Comparison of ENCODE assay signal across 10 cellular contexts in genomic region chr12:47754881-47755280, GRCh38. TPM values are rescaled to one million over a fixed set of nuclear protein-coding genes. Genes with fewer than 3 reads are reported as not detected.
DNase-seq lines count a peak whose midpoint lies in the region; ATAC-seq and TF ChIP-seq lines count a peak whose summit lies in the region.
"Had no signal": no experiment of that assay in that cellular context is flagged by ENCODE, and none has a peak within 500 bp of the region (broad histone marks: within the 10 kb centered on the region; RNA-seq: fewer than 3 reads in every experiment).

No MANE protein-coding gene starts in this region.

- no peak overlapping the region for H3K9ac ChIP-seq in parathyroid adenoma

- H3K27ac ChIP-seq in parathyroid adenoma, result peak overlapping the region; percentile 94
- H3K27ac ChIP-seq in GM23338 (ENCODE audit: low read depth), result no peak overlapping the region

- H2AFZ ChIP-seq in parathyroid adenoma (no peak overlapping the region), GM23338 (no peak overlapping the region)

- H3K27me3 Mint-ChIP-seq in GM23338 (ENCODE audit: insufficient read depth, low read depth, poor library complexity), result peaks cover 3% of the 10 kb centered on the region

- H3K4me3 ChIP-seq in parathyroid adenoma (ENCODE audit: low read depth, low read length) (no peak overlapping the region), GM23338 (no peak overlapping the region)

- H3F3A ChIP-seq in GM23338 (replicated peaks; ENCODE audit: low read depth), result no peaks in the 10 kb centered on the region

- H3K4me2 ChIP-seq in parathyroid adenoma (ENCODE audit: low read length) (no peak overlapping the region), GM23338 (no peak overlapping the region)

- no peaks in the 10 kb centered on the region for H3K9me2 ChIP-seq in GM23338 (ENCODE audit: insufficient read depth)

- no peak overlapping the region for H3K4me3 Mint-ChIP-seq in GM23338

- H3K36me3 ChIP-seq in parathyroid adenoma (ENCODE audit: control insufficient read depth, insufficient read depth, low read length) (no peaks in the 10 kb centered on the region), GM23338 (ENCODE audit: insufficient read depth) (no peaks in the 10 kb centered on the region)

- peaks cover 2% of the 10 kb centered on the region; the same call in 1 of the 3 replicates for H3K36me3 Mint-ChIP-seq in GM23338 (ENCODE audit: low read depth)

- H4K20me1 ChIP-seq in GM23338 (replicated peaks; ENCODE audit: insufficient read depth), result no peaks in the 10 kb centered on the region

- ATAC-seq in GM18517 (IDR thresholded peaks at IDR 0.05; ENCODE audit: unreplicated experiment), result peak; percentile 10
- peak; percentile 2 for ATAC-seq in HG02884 (IDR thresholded peaks at IDR 0.05; ENCODE audit: unreplicated experiment)
- ATAC-seq in GM23338, result no peak
- no peak for ATAC-seq in GM19328 (IDR thresholded peaks at IDR 0.05; ENCODE audit: unreplicated experiment)
- ATAC-seq in HG03469 (IDR thresholded peaks at IDR 0.05; ENCODE audit: unreplicated experiment), result no peak

- H3K4me1 ChIP-seq in parathyroid adenoma (peaks cover 59% of the 10 kb centered on the region), GM23338 (ENCODE audit: insufficient read depth) (peaks cover 35% of the 10 kb centered on the region)

- H3K4me1 Mint-ChIP-seq in GM23338, result peaks cover 64% of the 10 kb centered on the region

- no peaks in the 10 kb centered on the region for H3K9me3 Mint-ChIP-seq in GM23338

- H3K27ac Mint-ChIP-seq in GM23338, result no peak overlapping the region

- DNase-seq in astrocyte of the hippocampus (ENCODE audit: low read depth, low spot score), result peak; percentile 22
- DNase-seq in NCI-H146 treated with DMSO at 0.1 percent for 48 hours (lab: John Stamatoyannopoulos, UW; ENCODE audit: unreplicated experiment), result no peak
- no peak for DNase-seq in GM23338 (ENCODE audit: low spot score)
- DNase-seq: erythroblast had no signal

- H3K79me2 ChIP-seq in parathyroid adenoma, result peaks cover 36% of the 10 kb centered on the region
- H3K79me2 ChIP-seq in GM23338 (replicated peaks; ENCODE audit: insufficient read depth), result no peaks in the 10 kb centered on the region

- TF ChIP-seq CTCF in parathyroid adenoma (IDR thresholded peaks at IDR 0.05) (no peak), GM23338 (conservative IDR thresholded peaks at IDR 0.05; ENCODE audit: low read depth in 2 of 2) (no peak)

- H3K27me3 ChIP-seq in parathyroid adenoma (ENCODE audit: control insufficient read depth, insufficient read depth, low read length) (no peaks in the 10 kb centered on the region), GM23338 (ENCODE audit: insufficient read depth) (no peaks in the 10 kb centered on the region)

- no peaks in the 10 kb centered on the region for H3K9me3 ChIP-seq in parathyroid adenoma (ENCODE audit: control insufficient read depth, low read length)

TF ChIP-seq in GM23338, 12 proteins besides CTCF, POLR2A, EP300 and RAD21:
- TF ChIP-seq POLR2AphosphoS5 (IDR thresholded peaks at IDR 0.05; ENCODE audit: low read depth) (no peak), ETS1 (IDR thresholded peaks at IDR 0.05) (no peak)

RNA-seq across cellular contexts. Expression of gene RAPGEF3, which starts 3.8 kb away (rescaled TPM):
- total RNA-seq in GM23338 (2014; rRNA removed; shearing (Covaris generic)), result 10.4 and 11.8 TPM in 2 replicates
- polyA plus RNA-seq in GM23338 (2016; fragmentation: Nextera tagmentation; extraction: Ambion mirVana), result 2.3 and 3.0 TPM in 2 replicates

RNA-seq across cellular contexts. Expression of gene SLC48A1, which starts 18.2 kb away (rescaled TPM):
- 9.0 and 16.8 TPM in 2 replicates for total RNA-seq in GM23338 (2014; rRNA removed; shearing (Covaris generic))
- 5.8 TPM in 2 replicates for polyA plus RNA-seq in GM23338 (2016; fragmentation: Nextera tagmentation; extraction: Ambion mirVana)

RNA-seq across cellular contexts. Expression of gene ENDOU, which starts 29.6 kb away (rescaled TPM):
- not detected in 2 replicates for total RNA-seq in GM23338 (2014; rRNA removed; shearing (Covaris generic))
- polyA plus RNA-seq in GM23338 (2016; fragmentation: Nextera tagmentation; extraction: Ambion mirVana), result not detected in 2 replicates
- total RNA-seq: activated CD8-positive, alpha-beta memory T cell treated with anti-CD3 and anti-CD28 coated beads for 36 hours had no signal

RNA-seq across cellular contexts. Expression of gene RPAP3, which starts 49.1 kb away (rescaled TPM):
- total RNA-seq in GM23338 (2014; rRNA removed; shearing (Covaris generic)), result 29.0 and 31.4 TPM in 2 replicates
- polyA plus RNA-seq in GM23338 (2016; fragmentation: Nextera tagmentation; extraction: Ambion mirVana), result 62.4 and 69.9 TPM in 2 replicates

Comparison
In these comparisons a context has a peak if more than half of its experiments do, and no peak if none do; other contexts are left out.
1. ATAC-seq: peak in GM18517 (single experiment) and HG02884 (single experiment); none in GM23338 (single experiment), GM19328 (single experiment) and HG03469 (single experiment).